13 cellular contexts compared by ENCODE assay signal in the genomic region with DNA sequence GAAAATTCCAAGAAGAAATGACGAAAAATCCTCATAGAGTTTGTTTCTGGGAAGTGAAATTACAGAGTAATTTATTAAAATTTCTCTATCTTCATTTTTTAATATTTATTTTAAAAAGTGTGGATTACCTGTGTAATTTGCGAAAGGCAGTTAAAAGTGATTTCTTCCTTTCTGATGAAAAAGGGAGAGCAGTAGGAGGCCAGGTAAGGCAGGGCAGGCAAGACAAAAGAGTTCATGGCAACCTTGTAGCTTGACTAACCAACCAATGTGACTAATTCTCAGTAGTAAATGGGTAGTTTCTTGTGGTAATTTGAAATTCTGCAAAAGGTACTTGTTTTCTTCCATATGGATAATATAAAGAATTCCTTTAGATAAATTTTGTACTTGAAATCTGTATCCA. TPM values are rescaled to one million over a fixed set of nuclear protein-coding genes. Genes with fewer than 3 reads are reported as not detected.
DNase-seq lines count a peak whose midpoint lies in the region; ATAC-seq and TF ChIP-seq lines count a peak whose summit lies in the region.
"Had no signal": no experiment of that assay in that cellular context is flagged by ENCODE, and none has a peak within 500 bp of the region (broad histone marks: within the 10 kb centered on the region; RNA-seq: fewer than 3 reads in every experiment).

No MANE protein-coding gene starts in this region.

- H2AK5ac ChIP-seq in H9 (ENCODE audit: insufficient read length, low read length) = no peak overlapping the region

- peaks cover 47 to 62% of the 10 kb centered on the region in 2 experiments for H3K4me1 Mint-ChIP-seq in H9
- H3K4me1 Mint-ChIP-seq in endodermal cell = peaks cover 51% of the 10 kb centered on the region
- H3K4me1 Mint-ChIP-seq: CD14-positive monocyte had no signal

- WGBS in H9 (ENCODE audit: extremely low coverage, insufficient read length, low lambda C conversion rate) = no CpG with 5 or more reads among the region's 2 CpGs
- 92% methylated on average over 1 of the region's 2 CpGs; no CpG with 5 or more reads in 1 of the 2 experiments for WGBS in endodermal cell (ENCODE audit: insufficient coverage in 1 of 2, insufficient read length in 1 of 2), 2 experiments
- 89% methylated on average over 2 of the region's 2 CpGs for whole genome bisulfite sequencing in right lobe of liver (ENCODE audit: insufficient coverage, low coverage, low lambda C conversion rate, missing lambda C conversion rate)

- no peak overlapping the region for H2BK20ac ChIP-seq in H9 (ENCODE audit: low read depth, low read length, poor library complexity, severe bottlenecking)

- H3K9me3 Mint-ChIP-seq in H9 (no peaks in the 10 kb centered on the region), endodermal cell (no peaks in the 10 kb centered on the region)
- H3K9me3 Mint-ChIP-seq: CD14-positive monocyte; CD8-positive, alpha-beta T cell had no signal

- TF ChIP-seq POLR2A in right lobe of liver (IDR thresholded peaks at IDR 0.05) = no peak

- H3K4me3 Mint-ChIP-seq in H9 (no peak overlapping the region; a peak in 1 of 5 replicates), endodermal cell (no peak overlapping the region)
- H3K4me3 Mint-ChIP-seq: CD14-positive monocyte; CD8-positive, alpha-beta T cell had no signal

- no peak overlapping the region for H4K5ac ChIP-seq in H9 (ENCODE audit: insufficient read length, low read depth, low read length)

- peaks cover 7% of the 10 kb centered on the region; the same call in 1 of the 2 replicates for H3K4me1 ChIP-seq in H9 (ENCODE audit: insufficient read depth, low read length)
- peaks cover 21% of the 10 kb centered on the region for H3K4me1 ChIP-seq in RWPE2 (ENCODE audit: insufficient read depth, poor library complexity, severe bottlenecking)
- H3K4me1 ChIP-seq in endodermal cell (ENCODE audit: control insufficient read depth, insufficient read depth, low read length) = peaks cover 10% of the 10 kb centered on the region
- no peaks in the 10 kb centered on the region for H3K4me1 ChIP-seq in right lobe of liver

- H3K9ac ChIP-seq in H9 (ENCODE audit: extremely low read depth, insufficient read length, low read length) (no peak overlapping the region), endodermal cell (ENCODE audit: extremely low read depth, low read length, poor library complexity, severe bottlenecking) (no peak overlapping the region)

- ATAC-seq in RWPE2 (ENCODE audit: low read depth) = no peak
- no peak for ATAC-seq in GM19351 (IDR thresholded peaks at IDR 0.05; ENCODE audit: unreplicated experiment)
- ATAC-seq in HG03469 (IDR thresholded peaks at IDR 0.05; ENCODE audit: unreplicated experiment) = no peak
- no peak for ATAC-seq in right lobe of liver
- ATAC-seq: CD8-positive, alpha-beta T cell had no signal

- TF ChIP-seq CTCF in H9 (conservative IDR thresholded peaks at IDR 0.05) = no peak
- no peak for TF ChIP-seq CTCF in RWPE2 (IDR thresholded peaks at IDR 0.05; ENCODE audit: poor library complexity, severe bottlenecking)
- no peak for TF ChIP-seq CTCF in endodermal cell (conservative IDR thresholded peaks at IDR 0.05)
- TF ChIP-seq CTCF in right lobe of liver (IDR thresholded peaks at IDR 0.05) = no peak

- no peak overlapping the region for H3K4me2 ChIP-seq in H9 (ENCODE audit: insufficient read depth, insufficient read length, low read length)

- H4K8ac ChIP-seq in H9 (replicated peaks; ENCODE audit: insufficient read length, low read depth, low read length) = no peak overlapping the region

- no peaks in the 10 kb centered on the region for H3K27me3 ChIP-seq in H9 (ENCODE audit: insufficient read depth, low read length)
- no peaks in the 10 kb centered on the region for H3K27me3 ChIP-seq in RWPE2 (ENCODE audit: insufficient read depth, poor library complexity, severe bottlenecking)
- no peaks in the 10 kb centered on the region for H3K27me3 ChIP-seq in endodermal cell (ENCODE audit: control insufficient read depth, insufficient read depth, low read length, poor library complexity, severe bottlenecking)
- no peaks in the 10 kb centered on the region for H3K27me3 ChIP-seq in right lobe of liver

- H3K4me3 ChIP-seq in RWPE2 (ENCODE audit: severe bottlenecking) (no peak overlapping the region), endodermal cell (ENCODE audit: low read length) (no peak overlapping the region), right lobe of liver (no peak overlapping the region)

- no peak overlapping the region for H4K91ac ChIP-seq in H9 (ENCODE audit: insufficient read length, low read depth, low read length)

- DNase-seq in H9 (peak; percentile 33), RWPE2 (ENCODE audit: low spot score) (no peak), endodermal cell (no peak), G401 (ENCODE audit: low spot score) (no peak), right lobe of liver (no peak)
- DNase-seq: CD8-positive, alpha-beta T cell; COR-L47; DND-41; GF-D8; KBM-7 had no signal

- peak overlapping the region in 1 of 3 experiments; percentile 22; a peak in 1 of 7 replicates for H3K27ac Mint-ChIP-seq in H9
- H3K27ac Mint-ChIP-seq in endodermal cell = peak overlapping the region; percentile 81
- H3K27ac Mint-ChIP-seq: CD14-positive monocyte; CD8-positive, alpha-beta T cell had no signal

- no peak overlapping the region for H3K23ac ChIP-seq in H9 (ENCODE audit: insufficient read length, low read depth, low read length)

- H3K23me2 ChIP-seq in H9 (ENCODE audit: insufficient read length, low read depth, low read length, poor library complexity, severe bottlenecking) = no peaks in the 10 kb centered on the region

- H3K36me3 ChIP-seq in RWPE2 (ENCODE audit: low read depth) (no peaks in the 10 kb centered on the region), endodermal cell (ENCODE audit: control insufficient read depth, insufficient read depth, low read length) (no peaks in the 10 kb centered on the region), right lobe of liver (no peaks in the 10 kb centered on the region)

- no peak overlapping the region for H3K18ac ChIP-seq in H9 (ENCODE audit: insufficient read length, low read depth, low read length)

- H3K56ac ChIP-seq in H9 (ENCODE audit: insufficient read length, low read depth, low read length) = no peak overlapping the region

- no peak overlapping the region for H2BK5ac ChIP-seq in H9 (ENCODE audit: insufficient read length, low read length)

- H3K79me1 ChIP-seq in H9 (ENCODE audit: insufficient read depth, low read depth, low read length, poor library complexity, severe bottlenecking) = no peaks in the 10 kb centered on the region

- H3K27me3 Mint-ChIP-seq in H9 (ENCODE audit: low read depth) = no peaks in the 10 kb centered on the region
- no peaks in the 10 kb centered on the region for H3K27me3 Mint-ChIP-seq in endodermal cell (ENCODE audit: insufficient read depth)

- H3K27ac ChIP-seq in H9 (ENCODE audit: insufficient read length, low read depth, low read length) (no peak overlapping the region), RWPE2 (ENCODE audit: poor library complexity, severe bottlenecking) (peak overlapping the region; percentile 17), endodermal cell (ENCODE audit: low read depth, low read length) (no peak overlapping the region), right lobe of liver (no peak overlapping the region)

- no peaks in the 10 kb centered on the region for H4K20me1 ChIP-seq in H9 (ENCODE audit: control insufficient read depth, insufficient read depth, insufficient read length)

- H3K79me2 ChIP-seq in H9 (ENCODE audit: insufficient read depth, low read length) = no peaks in the 10 kb centered on the region

- no peak overlapping the region for H2BK12ac ChIP-seq in H9 (ENCODE audit: insufficient read length, low read depth, low read length)

- H2BK120ac ChIP-seq in H9 (ENCODE audit: low read depth, low read length, poor library complexity, severe bottlenecking) = no peak overlapping the region

- no peak overlapping the region for H2BK15ac ChIP-seq in H9 (ENCODE audit: low read depth, low read length)

- no peaks in the 10 kb centered on the region for H3K9me3 ChIP-seq in H9 (ENCODE audit: control insufficient read depth, low read depth, low read length)
- no peaks in the 10 kb centered on the region for H3K9me3 ChIP-seq in RWPE2 (ENCODE audit: severe bottlenecking)
- H3K9me3 ChIP-seq in endodermal cell (ENCODE audit: control insufficient read depth, low read length) = no peaks in the 10 kb centered on the region
- no peaks in the 10 kb centered on the region for H3K9me3 ChIP-seq in right lobe of liver

- H3K4ac ChIP-seq in H9 (ENCODE audit: low read depth, low read length) = no peak overlapping the region

- H3K36me3 Mint-ChIP-seq in H9 (ENCODE audit: insufficient read depth in 1 of 3, low read depth in 3 of 3) = no peaks in the 10 kb centered on the region
- no peaks in the 10 kb centered on the region for H3K36me3 Mint-ChIP-seq in endodermal cell (ENCODE audit: low read depth)
- H3K36me3 Mint-ChIP-seq: CD14-positive monocyte; CD8-positive, alpha-beta T cell had no signal

- in situ Hi-C loops in G401 (cut with HindIII; ENCODE audit: low sequenced_read_pairs) = no loop called here

- H3K14ac ChIP-seq in H9 (ENCODE audit: insufficient read depth, low read length) = no peak overlapping the region

- H2AFZ ChIP-seq in H9 (ENCODE audit: low read length) = no peak overlapping the region

- intact Hi-C loops in right lobe of liver (cut with DNase I) = no loop called here

- no peak overlapping the region for H3T11ph ChIP-seq in H9 (ENCODE audit: low read length)

RNA-seq across cellular contexts. Expression of a gene that starts 34.9 kb away (rescaled TPM):
- total RNA-seq in H9 (2021) = 10.5 and 13.6 TPM in 2 replicates
- total RNA-seq in endodermal cell = 100 to 1,000 TPM; 117 to 153 TPM
- 104 TPM for polyA plus RNA-seq in endodermal cell (2013, experiment 1 of 2)
- 133 TPM for polyA plus RNA-seq in endodermal cell (2013, experiment 2 of 2)
- total RNA-seq in G401 (2014; rRNA removed; shearing (Covaris generic)) = 12.8 and 15.2 TPM in 2 replicates
- 10 to 100 TPM in 1 of 6 experiments, 1 to 10 TPM in 5; 5.7 to 17.6 (median 8.6) TPM for total RNA-seq in right lobe of liver
- polyA plus RNA-seq: CD14-positive monocyte had no signal
